ENCODE assay signal across 17 cellular contexts in genomic region chr21:8990326-8991087, GRCh38.
DNase-seq lines count a peak whose midpoint lies in the region; ATAC-seq and TF ChIP-seq lines count a peak whose summit lies in the region.
"Had no signal": no experiment of that assay in that cellular context is flagged by ENCODE, and none has a peak within 500 bp of the region (broad histone marks: within the 10 kb centered on the region; RNA-seq: fewer than 3 reads in every experiment).

No MANE protein-coding gene starts in this region.

- no peaks in the 10 kb centered on the region for H3K9me2 ChIP-seq in GM23248 (ENCODE audit: insufficient read depth)

- no peak overlapping the region for H3K9ac ChIP-seq in GM23248

- no peak for DNase-seq in heart left ventricle
- no peak for DNase-seq in cardiac septum (ENCODE audit: low spot score)
- DNase-seq in SW480 (ENCODE audit: low spot score) = peak; percentile 87
- peak; percentile 68 for DNase-seq in islet precursor cell
- DNase-seq in activated T-cell treated with anti-CD3 and anti-CD28 coated beads, Interleukin-2, amount 50 U/mL, for 48 hours = no peak
- no peak for DNase-seq in NCI-H524 treated with DMSO at 0.1 percent for 48 hours (lab: John Stamatoyannopoulos, UW)
- DNase-seq in NCI-H1105 treated with DMSO at 0.1 percent for 48 hours (lab: John Stamatoyannopoulos, UW) = no peak
- DNase-seq in GM23248 = no peak
- DNase-seq: activated CD4-positive, CD25-positive, alpha-beta regulatory T cell; anterior cingulate cortex; colonic mucosa; EL; NCI-H2029 treated with DMSO at 0.1 percent for 48 hours; RPMI8226; stimulated activated CD4-positive, alpha-beta T cell treated with anti-CD3 and anti-CD28 coated beads, Interleukin-1b, Interleukin-23, amount 100 ng/mL, for 48 hours had no signal

- H3K79me2 ChIP-seq in GM23248 (ENCODE audit: insufficient read depth) = no peaks in the 10 kb centered on the region

- H2AFZ ChIP-seq in GM23248 = no peak overlapping the region

- H3K4me2 ChIP-seq in GM23248 (ENCODE audit: unreplicated experiment) = no peak overlapping the region

- H3K27me3 ChIP-seq in heart left ventricle (peaks cover 0 to 59% (median 39%) of the 10 kb centered on the region in 9 donors), GM23248 (replicated peaks; ENCODE audit: insufficient read depth) (no peaks in the 10 kb centered on the region)
- H3K27me3 ChIP-seq: colonic mucosa, neutrophil had no signal

- H4K20me1 ChIP-seq in GM23248 (ENCODE audit: insufficient read depth) = no peaks in the 10 kb centered on the region

- H3K4me1 ChIP-seq in heart left ventricle = no peaks in the 10 kb centered on the region
- H3K4me1 ChIP-seq in GM23248 (ENCODE audit: insufficient read depth) = no peaks in the 10 kb centered on the region
- H3K4me1 ChIP-seq: colonic mucosa had no signal

- WGBS in heart left ventricle, 4 donors = 53 to 59% (median 57%) methylated on average over 11 of the region's 11 CpGs
- WGBS in GM23248 (ENCODE audit: low coverage in 1 of 2, low lambda C conversion rate in 2 of 2, missing lambda C conversion rate in 2 of 2), 2 experiments = 32 to 35% methylated on average over 11 of the region's 11 CpGs

- H3K27ac ChIP-seq in heart left ventricle (no peak overlapping the region), GM23248 (no peak overlapping the region)
- H3K27ac ChIP-seq: colonic mucosa, epithelial cell of prostate, neutrophil had no signal

- no peak for TF ChIP-seq POLR2A in heart left ventricle (IDR thresholded peaks at IDR 0.05)

- H3F3A ChIP-seq in GM23248 (ENCODE audit: insufficient read depth) = no peaks in the 10 kb centered on the region

- in situ Hi-C loops in GM23248 (cut with MboI) = no loop called here

- no peak for TF ChIP-seq CTCF in heart left ventricle (IDR thresholded peaks at IDR 0.05)

- ATAC-seq in heart left ventricle = peak in 3 of 4 donors; percentile 27 to 49 (median 41)

- H3K9me3 ChIP-seq in heart left ventricle (peaks cover 0 to 49% (median 0%) of the 10 kb centered on the region in 12 donors), GM23248 (ENCODE audit: low read depth) (no peaks in the 10 kb centered on the region)
- H3K9me3 ChIP-seq: colonic mucosa had no signal

- intact Hi-C loops in heart left ventricle (cut with DNase I) (no loop called here), cardiac septum (cut with DNase I) (no loop called here)

- H3K36me3 ChIP-seq in heart left ventricle = no peaks in the 10 kb centered on the region
- no peaks in the 10 kb centered on the region for H3K36me3 ChIP-seq in GM23248 (ENCODE audit: low read depth)
- H3K36me3 ChIP-seq: colonic mucosa, neutrophil had no signal

- no peak overlapping the region for H3K4me3 ChIP-seq in heart left ventricle
- no peak overlapping the region for H3K4me3 ChIP-seq in GM23248
- H3K4me3 ChIP-seq: colonic mucosa had no signal

Comparison
In these comparisons a context has a peak if more than half of its experiments do, and no peak if none do; other contexts are left out.
1. DNase-seq: peak in SW480 (single experiment) and islet precursor cell (single experiment); none in heart left ventricle (0 of 5), cardiac septum (single experiment), activated T-cell treated with anti-CD3 and anti-CD28 coated beads, Interleukin-2, amount 50 U/mL, for 48 hours (0 of 2), NCI-H524 treated with DMSO at 0.1 percent for 48 hours (single experiment), NCI-H1105 treated with DMSO at 0.1 percent for 48 hours (single experiment) and GM23248 (single experiment).